In the genomic region with DNA sequence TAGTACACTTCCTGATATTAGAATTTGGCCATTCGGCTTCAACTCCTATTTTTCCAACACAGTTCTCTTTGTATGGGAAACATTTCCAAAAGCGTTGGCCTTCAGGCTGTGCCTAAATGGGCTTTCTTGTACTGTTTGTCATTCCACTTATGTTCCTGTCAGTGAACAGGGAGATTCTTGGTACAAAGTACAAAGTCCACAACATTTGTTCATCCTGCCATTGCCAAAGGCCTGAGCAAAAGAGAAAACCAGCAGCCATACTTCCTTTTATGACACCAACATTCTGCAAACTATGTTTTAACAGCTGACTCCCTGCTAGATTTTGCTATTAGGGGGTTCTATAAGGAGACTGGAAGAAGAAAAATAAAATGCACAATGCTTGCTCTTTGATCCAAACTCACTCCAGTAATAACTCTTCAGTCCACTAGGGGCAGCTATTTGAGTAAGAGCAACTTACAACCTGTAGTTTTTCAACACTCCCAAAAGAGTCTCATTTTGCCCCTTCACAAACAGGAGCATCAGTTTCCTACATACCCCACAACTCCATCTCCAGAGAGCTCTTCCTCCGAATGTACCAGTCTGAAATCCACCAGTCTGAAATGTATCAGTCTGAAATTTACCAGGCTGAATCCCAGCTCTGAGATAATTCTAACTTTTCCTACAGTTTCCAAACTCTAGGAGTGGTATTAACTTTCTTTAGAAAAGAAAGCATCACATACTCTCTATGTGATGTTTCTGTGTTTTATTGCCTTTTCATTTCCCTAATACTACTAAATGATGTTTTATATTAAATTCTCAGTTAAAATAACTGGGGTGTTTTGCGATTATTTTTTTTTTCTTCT, we compare ENCODE assay signal across 10 cellular contexts.
DNase-seq lines count a peak whose midpoint lies in the region; ATAC-seq and TF ChIP-seq lines count a peak whose summit lies in the region.
"Had no signal": no experiment of that assay in that cellular context is flagged by ENCODE, and none has a peak within 500 bp of the region (broad histone marks: within the 10 kb centered on the region; RNA-seq: fewer than 3 reads in every experiment).

No MANE protein-coding gene starts in this region.

- H3K27me3 ChIP-seq in H7 (ENCODE audit: control insufficient read depth, insufficient read depth, low read length) = no peaks in the 10 kb centered on the region
- no peaks in the 10 kb centered on the region for H3K27me3 ChIP-seq in PC-3 (ENCODE audit: low read length)
- H3K27me3 ChIP-seq in effector memory CD4-positive, alpha-beta T cell (replicated peaks; ENCODE audit: control insufficient read depth, insufficient read depth, low read length, poor library complexity, severe bottlenecking) = no peaks in the 10 kb centered on the region

- H2AFZ ChIP-seq in PC-3 (ENCODE audit: low read length) = no peak overlapping the region

- H3K36me3 ChIP-seq in H7 (replicated peaks; ENCODE audit: control insufficient read depth, insufficient read depth, low read length) (no peaks in the 10 kb centered on the region), PC-3 (ENCODE audit: low read depth, low read length) (no peaks in the 10 kb centered on the region)
- H3K36me3 ChIP-seq in effector memory CD4-positive, alpha-beta T cell (ENCODE audit: control insufficient read depth, insufficient read depth, low read length) = no peaks in the 10 kb centered on the region

- peak overlapping the region; percentile 51 for H3K27ac ChIP-seq in PC-3 (ENCODE audit: low read length)
- H3K27ac ChIP-seq in effector memory CD4-positive, alpha-beta T cell (ENCODE audit: insufficient read depth, low read length, poor library complexity, severe bottlenecking) = no peak overlapping the region
- H3K27ac ChIP-seq: skin epidermis had no signal

- H3K27ac Mint-ChIP-seq in activated CD4-positive, alpha-beta T cell treated with anti-CD3 and anti-CD28 coated beads, Interleukin-2, amount 10 ng/mL, durations not matched to agents 7 days and 5 days = no peak overlapping the region
- H3K27ac Mint-ChIP-seq: activated naive CD4-positive, alpha-beta T cell treated with anti-CD3 and anti-CD28 coated beads, Interleukin-2, amount 50 U/mL, for 24 hours had no signal

- 0 out of 2 replicates have a peak, but pooled peaks have one; percentile 43 for ATAC-seq in PC-3
- no peak for ATAC-seq in HG03139 (IDR thresholded peaks at IDR 0.05; ENCODE audit: unreplicated experiment)

- H3K9me3 ChIP-seq in PC-3 (ENCODE audit: low read length) = no peaks in the 10 kb centered on the region
- peaks cover 3% of the 10 kb centered on the region for H3K9me3 ChIP-seq in effector memory CD4-positive, alpha-beta T cell (ENCODE audit: control insufficient read depth, low read length)

- DNase-seq in D341Med (ENCODE audit: low spot score) (peak; percentile 32), H7 (peak; percentile 25), PC-3 (peak; percentile 52), iPS-NIHi7 (ENCODE audit: extremely low spot score) (peak; percentile 51)
- DNase-seq in activated CD4-positive, alpha-beta T cell treated with anti-CD3 and anti-CD28 coated beads, Interleukin-2, amount 10 ng/mL, durations not matched to agents 7 days and 5 days = no peak
- DNase-seq in effector memory CD4-positive, alpha-beta T cell = no peak
- DNase-seq in effector CD4-positive, alpha-beta T cell = no peak

- H3K9ac ChIP-seq in PC-3 (ENCODE audit: low read length) = no peak overlapping the region

- no peaks in the 10 kb centered on the region for H3K36me3 Mint-ChIP-seq in activated CD4-positive, alpha-beta T cell treated with anti-CD3 and anti-CD28 coated beads, Interleukin-2, amount 10 ng/mL, durations not matched to agents 7 days and 5 days (ENCODE audit: low read depth)
- H3K36me3 Mint-ChIP-seq: activated naive CD4-positive, alpha-beta T cell treated with anti-CD3 and anti-CD28 coated beads, Interleukin-2, amount 50 U/mL, for 24 hours had no signal

- H3K4me3 ChIP-seq in H7 (ENCODE audit: insufficient read depth, low read depth, low read length) (no peak overlapping the region), PC-3 (ENCODE audit: low read length) (no peak overlapping the region)
- no peak overlapping the region for H3K4me3 ChIP-seq in effector memory CD4-positive, alpha-beta T cell (ENCODE audit: insufficient read depth, low read depth, low read length, poor library complexity, severe bottlenecking)
- H3K4me3 ChIP-seq: skin epidermis had no signal

- POLR2A ChIA-PET in PC-3 (lab: Charles Lee; ENCODE audit: unreplicated experiment) = no interaction called here
- POLR2A ChIA-PET in activated CD4-positive, alpha-beta T cell treated with anti-CD3 and anti-CD28 coated beads, Interleukin-2, amount 10 ng/mL, durations not matched to agents 7 days and 5 days (lab: Charles Lee) = no interaction called here

- H3K4me2 ChIP-seq in PC-3 (ENCODE audit: low read length) = peak overlapping the region; percentile 12; the same call in 1 of the 2 replicates

- peaks cover 23% of the 10 kb centered on the region for H3K4me1 ChIP-seq in PC-3 (ENCODE audit: insufficient read depth, low read length)
- H3K4me1 ChIP-seq in effector memory CD4-positive, alpha-beta T cell (ENCODE audit: control insufficient read depth, insufficient read depth, low read length, poor library complexity, severe bottlenecking) = no peaks in the 10 kb centered on the region

- H3K9me3 Mint-ChIP-seq in activated CD4-positive, alpha-beta T cell treated with anti-CD3 and anti-CD28 coated beads, Interleukin-2, amount 10 ng/mL, durations not matched to agents 7 days and 5 days = peaks cover 3% of the 10 kb centered on the region

- H3K4me3 Mint-ChIP-seq in activated CD4-positive, alpha-beta T cell treated with anti-CD3 and anti-CD28 coated beads, Interleukin-2, amount 10 ng/mL, durations not matched to agents 7 days and 5 days = no peak overlapping the region
- H3K4me3 Mint-ChIP-seq: activated naive CD4-positive, alpha-beta T cell treated with anti-CD3 and anti-CD28 coated beads, Interleukin-2, amount 50 U/mL, for 24 hours had no signal

- intact Hi-C loops in PC-3 (cut with micrococcal nuclease) = no loop called here

- TF ChIP-seq CTCF in PC-3 (conservative IDR thresholded peaks at IDR 0.05; ENCODE audit: low read depth, low read length) = peak; percentile 91

- H4K20me1 ChIP-seq in PC-3 (ENCODE audit: low read length) = no peaks in the 10 kb centered on the region

- no peaks in the 10 kb centered on the region for H3K79me2 ChIP-seq in PC-3 (ENCODE audit: low read length)

- no peaks in the 10 kb centered on the region for H3K9me2 ChIP-seq in PC-3 (replicated peaks; ENCODE audit: low read length)

- H3K4me1 Mint-ChIP-seq in activated CD4-positive, alpha-beta T cell treated with anti-CD3 and anti-CD28 coated beads, Interleukin-2, amount 10 ng/mL, durations not matched to agents 7 days and 5 days = no peaks in the 10 kb centered on the region
- H3K4me1 Mint-ChIP-seq: activated naive CD4-positive, alpha-beta T cell treated with anti-CD3 and anti-CD28 coated beads, Interleukin-2, amount 50 U/mL, for 24 hours had no signal

- CTCF ChIA-PET in PC-3 (lab: Charles Lee) = no interaction called here
- CTCF ChIA-PET in activated CD4-positive, alpha-beta T cell treated with anti-CD3 and anti-CD28 coated beads, Interleukin-2, amount 10 ng/mL, durations not matched to agents 7 days and 5 days (lab: Charles Lee) = no interaction called here

- no peaks in the 10 kb centered on the region for H3K27me3 Mint-ChIP-seq in activated CD4-positive, alpha-beta T cell treated with anti-CD3 and anti-CD28 coated beads, Interleukin-2, amount 10 ng/mL, durations not matched to agents 7 days and 5 days
- H3K27me3 Mint-ChIP-seq: activated naive CD4-positive, alpha-beta T cell treated with anti-CD3 and anti-CD28 coated beads, Interleukin-2, amount 50 U/mL, for 24 hours had no signal

- H3F3A ChIP-seq in PC-3 (ENCODE audit: low read length, unreplicated experiment) = peaks cover 5% of the 10 kb centered on the region

- BruUV-seq in PC-3 (replicated peaks; lab: Mats Ljungman, UMichigan) = no TSS peak

Comparison
In these comparisons a context has a peak if more than half of its experiments do, and no peak if none do; other contexts are left out.
1. DNase-seq: peak in D341Med (single experiment), H7 (single experiment), PC-3 (single experiment) and iPS-NIHi7 (single experiment); none in activated CD4-positive, alpha-beta T cell treated with anti-CD3 and anti-CD28 coated beads, Interleukin-2, amount 10 ng/mL, durations not matched to agents 7 days and 5 days (single experiment), effector memory CD4-positive, alpha-beta T cell (0 of 3) and effector CD4-positive, alpha-beta T cell (single experiment).